13 cellular contexts compared by ENCODE assay signal in the genomic region with DNA sequence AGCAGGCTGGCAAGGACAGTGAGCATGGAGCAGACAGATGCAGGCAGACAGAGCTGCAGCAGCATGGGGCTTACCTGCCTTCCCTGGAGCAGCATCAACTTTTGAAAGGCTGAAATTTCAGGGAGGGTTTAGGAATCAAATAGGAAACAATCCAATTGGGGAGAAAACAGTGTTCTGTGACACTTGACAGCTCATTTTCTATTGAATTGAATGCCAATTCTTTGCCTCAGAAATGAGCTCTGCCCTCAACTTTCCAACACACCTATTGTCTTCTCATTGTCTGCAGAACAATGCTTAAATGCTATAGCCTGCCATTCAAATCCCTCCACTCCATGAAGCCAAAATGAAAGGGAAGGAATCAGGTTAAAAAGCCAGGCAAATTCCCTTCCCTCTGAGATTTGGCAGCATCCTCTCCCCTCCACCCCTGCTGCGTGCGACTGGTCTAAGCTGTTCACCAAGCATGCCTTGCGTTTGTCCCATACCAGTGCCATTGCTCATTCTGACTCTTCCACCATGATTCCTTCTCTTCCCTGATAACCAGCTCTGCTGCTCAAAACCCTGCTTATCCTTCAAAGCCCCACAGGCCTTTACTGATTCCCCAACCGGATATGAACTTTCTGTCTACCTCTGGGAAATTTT. TPM values are rescaled to one million over a fixed set of nuclear protein-coding genes. Genes with fewer than 3 reads are reported as not detected.
DNase-seq lines count a peak whose midpoint lies in the region; ATAC-seq, FAIRE-seq and TF ChIP-seq lines count a peak whose summit lies in the region.
"Had no signal": no experiment of that assay in that cellular context is flagged by ENCODE, and none has a peak within 500 bp of the region (broad histone marks: within the 10 kb centered on the region; RNA-seq: fewer than 3 reads in every experiment).

No MANE protein-coding gene starts in this region.

- H3K9me2 ChIP-seq in DOHH2 (replicated peaks; ENCODE audit: control insufficient read depth, low read length) = no peaks in the 10 kb centered on the region

- no peaks in the 10 kb centered on the region for H3K27me3 ChIP-seq in DOHH2 (ENCODE audit: control insufficient read depth, low read length)
- no peaks in the 10 kb centered on the region for H3K27me3 ChIP-seq in HAP-1 (ENCODE audit: low read depth)
- H3K27me3 ChIP-seq in GM12878 (replicated peaks in 1 of 2; ENCODE audit: control insufficient read depth in 2 of 2, insufficient read depth in 2 of 2, low read length in 1 of 2) = no peaks in the 10 kb centered on the region
- no peaks in the 10 kb centered on the region for H3K27me3 ChIP-seq in WERI-Rb-1 (ENCODE audit: insufficient read depth, low read depth, severe bottlenecking)

- POLR2A ChIA-PET in GM12878 (lab: Charles Lee) = interaction anchor here (0.8 to 1.6 kb wide), 5 partner anchors 9 to 91 kb away, joined by 3 to 6 read pairs (median 4); no protein-coding TSS in a partner anchor

- FAIRE-seq in GM12878 (lab: Jason Lieb, UNC) = no peak
- FAIRE-seq: HepG2 had no signal

- ATAC-seq in GM12878 (no peak), HG03432 (IDR thresholded peaks at IDR 0.05; ENCODE audit: unreplicated experiment) (no peak)
- ATAC-seq: HepG2 had no signal

- RAD21 ChIA-PET in GM12878 (lab: Charles Lee; ENCODE audit: unreplicated experiment) = interaction anchor here (0.6 to 4.1 kb wide), 20 partner anchors 11 to 221 kb away, joined by 3 to 26 read pairs (median 4); no protein-coding TSS in a partner anchor

- H3K27ac ChIP-seq in DOHH2 (ENCODE audit: low read depth, low read length) (peak overlapping the region; percentile 94), GM12878 (ENCODE audit: control insufficient read depth, insufficient read depth) (peak overlapping the region; percentile 80), WERI-Rb-1 (no peak overlapping the region)

- H2AFZ ChIP-seq in GM12878 (ENCODE audit: control insufficient read depth, low read depth, low read length) = no peak overlapping the region

- in situ Hi-C loops in HAP-1 (cut with MboI; ENCODE audit: low sequenced_read_pairs) = no loop called here
- in situ Hi-C loops in GM12878 (cut with MboI) = no loop called here

- H3K9ac ChIP-seq in GM12878 (ENCODE audit: control insufficient read depth, insufficient read depth, low read length) = peak overlapping the region; percentile 41

- no peak for TF ChIP-seq RAD21 in GM12878 (IDR thresholded peaks at IDR 0.05; ENCODE audit: insufficient read depth, low read depth, low read length)

- SMC1A ChIA-PET in GM12878 (lab: Charles Lee; ENCODE audit: uncharacterized antibody, unreplicated experiment) = interaction anchor here (0.7 to 4.2 kb wide), 33 partner anchors 9 to 253 kb away, joined by 3 to 28 read pairs (median 5); no protein-coding TSS in a partner anchor

- H3K79me2 ChIP-seq in DOHH2 (ENCODE audit: control insufficient read depth, low read length) (no peaks in the 10 kb centered on the region), GM12878 (ENCODE audit: control insufficient read depth, insufficient read depth, low read length) (no peaks in the 10 kb centered on the region)

- H3K36me3 ChIP-seq in DOHH2 (ENCODE audit: control insufficient read depth, low read length) (no peaks in the 10 kb centered on the region), HAP-1 (replicated peaks) (no peaks in the 10 kb centered on the region), GM12878 (ENCODE audit: control insufficient read depth in 2 of 2, insufficient read depth in 2 of 2, low read length in 1 of 2) (no peaks in the 10 kb centered on the region), WERI-Rb-1 (no peaks in the 10 kb centered on the region)

- WGBS in GM12878 (ENCODE audit: insufficient coverage, insufficient replicate concordance, low lambda C conversion rate, missing lambda C conversion rate) = 81% methylated on average over 4 of the region's 4 CpGs

- DNase-seq in HAP-1 (ENCODE audit: low spot score in 2 of 2) = peak; percentile 64 to 79
- no peak for DNase-seq in GM12878 (ENCODE audit: low read depth, low spot score)
- DNase-seq in myocyte (ENCODE audit: low read depth) = peak; percentile 54
- no peak for DNase-seq in activated CD4-positive, CD25-positive, alpha-beta regulatory T cell (lab: John Stamatoyannopoulos, UW)
- DNase-seq in WERI-Rb-1 = no peak
- no peak for DNase-seq in NCI-H446 treated with DMSO at 0.1 percent for 48 hours (lab: John Stamatoyannopoulos, UW)
- DNase-seq: activated CD8-positive, alpha-beta memory T cell treated with anti-CD3 and anti-CD28 coated beads, Interleukin-2, amount 50 U/mL, for 4 hours; anterior cingulate cortex; NCI-H146; T-helper 9 cell had no signal

- CTCF ChIA-PET in GM12878 (lab: Yijun Ruan, JAX) = interaction anchor here (1.0 to 1.8 kb wide), 11 partner anchors 9 to 222 kb away, joined by 3 to 7 read pairs (median 5); a partner anchor contains a TSS

- intact Hi-C loops in GM12878 (cut with micrococcal nuclease; ENCODE audit: unreplicated experiment) = loop anchor here (1.0 to 5.0 kb wide), 6 partner anchors 16 to 221 kb away; no protein-coding TSS in a partner anchor

- BruUV-seq in GM12878 (replicated peaks; lab: Mats Ljungman, UMichigan) = no TSS peak

- H3F3A ChIP-seq in DOHH2 (ENCODE audit: control insufficient read depth, insufficient read depth) = peaks cover 24% of the 10 kb centered on the region

- H3K9me3 ChIP-seq in DOHH2 (ENCODE audit: control insufficient read depth, insufficient read depth, low read length) (no peaks in the 10 kb centered on the region), HAP-1 (peaks cover 3% of the 10 kb centered on the region; the same call in 1 of the 2 replicates), GM12878 (replicated peaks; ENCODE audit: control insufficient read depth, insufficient read depth, low read length) (no peaks in the 10 kb centered on the region), WERI-Rb-1 (ENCODE audit: severe bottlenecking) (no peaks in the 10 kb centered on the region)

- H3K4me2 ChIP-seq in DOHH2 (ENCODE audit: low read length) (peak overlapping the region; percentile 99), GM12878 (ENCODE audit: control insufficient read depth, insufficient read depth) (peak overlapping the region; percentile 60)

- peak overlapping the region; percentile 75 for H3K4me3 ChIP-seq in DOHH2 (ENCODE audit: low read length)
- no peak overlapping the region for H3K4me3 ChIP-seq in HAP-1
- H3K4me3 ChIP-seq in GM12878 = peak overlapping the region; percentile 53
- no peak overlapping the region for H3K4me3 ChIP-seq in WERI-Rb-1 (ENCODE audit: low read depth, low read length)

- no peak for TF ChIP-seq POLR2A in GM12878 (IDR thresholded peaks at IDR 0.05; ENCODE audit: low read depth, low read length)

- no peak for TF ChIP-seq CTCF in DOHH2 (IDR thresholded peaks at IDR 0.05; ENCODE audit: low read depth, low read length, poor library complexity, severe bottlenecking)
- no peak for TF ChIP-seq CTCF in GM12878 (IDR thresholded peaks at IDR 0.05 in 2 of 3, conservative IDR thresholded peaks at IDR 0.05 in 1 of 3; ENCODE audit: control insufficient read depth in 2 of 3, extremely low read depth in 1 of 3, insufficient read depth in 1 of 3, low read depth in 3 of 3, low read length in 3 of 3)
- TF ChIP-seq CTCF in WERI-Rb-1 (IDR thresholded peaks at IDR 0.05; ENCODE audit: low read depth, low read length) = no peak

- H4K20me1 ChIP-seq in DOHH2 (ENCODE audit: control insufficient read depth, insufficient read depth, low read depth, low read length) (no peaks in the 10 kb centered on the region), GM12878 (ENCODE audit: control insufficient read depth, insufficient read depth) (no peaks in the 10 kb centered on the region)

- H3K4me1 ChIP-seq in DOHH2 (ENCODE audit: control insufficient read depth, low read length) (peaks cover 69% of the 10 kb centered on the region), HAP-1 (peaks cover 40% of the 10 kb centered on the region), GM12878 (ENCODE audit: control insufficient read depth, insufficient read depth, low read length) (peaks cover 34% of the 10 kb centered on the region)

- TF ChIP-seq EP300 in GM12878 (IDR thresholded peaks at IDR 0.05; ENCODE audit: borderline replicate concordance in 1 of 2, control insufficient read depth in 1 of 2, low read depth in 2 of 2, low read length in 2 of 2) = no peak

RNA-seq across cellular contexts. Expression of a gene that starts 32.3 kb away (rescaled TPM):
- 305 and 317 TPM in 2 replicates for total RNA-seq in GM12878 (2013; cell fraction: nucleolus; rRNA removed)
- total RNA-seq in GM12878 (2014; rRNA removed) = 17.0 and 17.3 TPM in 2 replicates
- 24.1 and 24.4 TPM in 2 replicates for total RNA-seq in GM12878 (2014; rRNA removed; fragmentation: Illumina TruSeq; extraction: Trizol)
- 46.8 and 48.2 TPM in 2 replicates for total RNA-seq in GM12878 (2021)
- polyA plus RNA-seq in GM12878 (2011; ENCODE audit: low read depth) = 17.6 TPM
- 24.0 and 28.9 TPM in 2 replicates for polyA plus RNA-seq in GM12878 (2011; rRNA removed)
- 15.7 and 18.7 TPM in 2 replicates for polyA plus RNA-seq in GM12878 (2011; cell fraction: cytosol; rRNA removed)
- 85.3 and 85.6 TPM in 2 replicates for polyA plus RNA-seq in GM12878 (2011; cell fraction: nucleus; rRNA removed)
- 26.0 and 29.7 TPM in 2 replicates for polyA plus RNA-seq in GM12878 (2012)
- 47.3 and 65.5 TPM in 2 replicates for polyA plus RNA-seq in GM12878 (2014; fragmentation: Illumina TruSeq; extraction: Trizol)
- polyA plus RNA-seq in GM12878 (2014; fragmentation: Nextera tagmentation; extraction: Ambion mirVana) = 1 to 10 TPM; 6.0 to 8.1 TPM
- 27.7 and 30.3 TPM in 2 replicates for polyA plus RNA-seq in GM12878 (2014; rRNA removed)
- 10 to 100 TPM in 1 of 2 experiments, 1 to 10 TPM in 1; 8.4 to 22.3 TPM for polyA plus RNA-seq in GM12878 (2016; fragmentation: Nextera tagmentation; extraction: Ambion mirVana)
- polyA minus RNA-seq in GM12878 (2011; rRNA and poly(A)+ RNA removed) = 39.7 and 51.5 TPM in 2 replicates
- polyA minus RNA-seq in GM12878 (2011; cell fraction: cytosol; rRNA and poly(A)+ RNA removed) = 13.6 and 20.6 TPM in 2 replicates
- polyA minus RNA-seq in GM12878 (2011; cell fraction: nucleus; rRNA and poly(A)+ RNA removed) = 61.7 and 86.0 TPM in 2 replicates
- 27.2 and 35.2 TPM in 2 replicates for total RNA-seq in myocyte
- polyA plus RNA-seq in myocyte (2012) = 17.0 TPM

RNA-seq across cellular contexts. Expression of a gene that starts 58.9 kb away (rescaled TPM):
- not detected in 2 replicates for total RNA-seq in GM12878 (2013; cell fraction: nucleolus; rRNA removed)
- total RNA-seq in GM12878 (2014; rRNA removed) = 0.51 and 0.82 TPM in 2 replicates
- 0.13 TPM in 1 of 2 replicates, not detected in the other for total RNA-seq in GM12878 (2014; rRNA removed; fragmentation: Illumina TruSeq; extraction: Trizol)
- total RNA-seq in GM12878 (2021) = not detected in 2 replicates
- not detected for polyA plus RNA-seq in GM12878 (2011; ENCODE audit: low read depth)
- 0.04 TPM in 1 of 2 replicates, not detected in the other for polyA plus RNA-seq in GM12878 (2011; rRNA removed)
- polyA plus RNA-seq in GM12878 (2011; cell fraction: cytosol; rRNA removed) = 0.03 TPM in 1 of 2 replicates, not detected in the other
- 0.03 TPM in 1 of 2 replicates, not detected in the other for polyA plus RNA-seq in GM12878 (2011; cell fraction: nucleus; rRNA removed)
- polyA plus RNA-seq in GM12878 (2012) = not detected in 2 replicates
- 0.06 TPM in 1 of 2 replicates, not detected in the other for polyA plus RNA-seq in GM12878 (2014; fragmentation: Illumina TruSeq; extraction: Trizol)
- polyA plus RNA-seq in GM12878 (2014; fragmentation: Nextera tagmentation; extraction: Ambion mirVana) = not detected
- polyA plus RNA-seq in GM12878 (2014; rRNA removed) = 0.18 and 0.86 TPM in 2 replicates
- under 1 TPM in 1 of 2 experiments, not detected in 1; 0.24 TPM for polyA plus RNA-seq in GM12878 (2016; fragmentation: Nextera tagmentation; extraction: Ambion mirVana)
- not detected in 2 replicates for polyA minus RNA-seq in GM12878 (2011; rRNA and poly(A)+ RNA removed)
- not detected in 2 replicates for polyA minus RNA-seq in GM12878 (2011; cell fraction: cytosol; rRNA and poly(A)+ RNA removed)
- not detected in 2 replicates for polyA minus RNA-seq in GM12878 (2011; cell fraction: nucleus; rRNA and poly(A)+ RNA removed)
- not detected in 2 replicates for total RNA-seq in myocyte
- 0.04 TPM for polyA plus RNA-seq in myocyte (2012)
- total RNA-seq: HepG2 had no signal
- polyA plus RNA-seq: HepG2 had no signal

Comparison
In these comparisons a context has a peak if more than half of its experiments do, and no peak if none do; other contexts are left out.
1. H3K4me3 ChIP-seq: peak in DOHH2 (single experiment) and GM12878 (single experiment); none in HAP-1 (single experiment) and WERI-Rb-1 (single experiment).
2. DNase-seq: peak in HAP-1 (2 of 2) and myocyte (single experiment); none in GM12878 (single experiment), activated CD4-positive, CD25-positive, alpha-beta regulatory T cell (0 of 4), WERI-Rb-1 (single experiment) and NCI-H446 treated with DMSO at 0.1 percent for 48 hours (single experiment).